12 cellular contexts compared by ENCODE assay signal in genomic region chr6:48111575-48111974, GRCh38. TPM values are rescaled to one million over a fixed set of nuclear protein-coding genes. Genes with fewer than 3 reads are reported as not detected.
DNase-seq lines count a peak whose midpoint lies in the region; ATAC-seq and TF ChIP-seq lines count a peak whose summit lies in the region.
"Had no signal": no experiment of that assay in that cellular context is flagged by ENCODE, and none has a peak within 500 bp of the region (broad histone marks: within the 10 kb centered on the region; RNA-seq: fewer than 3 reads in every experiment).

No MANE protein-coding gene starts in this region.

- CTCF ChIA-PET in Calu3 (lab: Charles Lee): interaction anchor here (0.5 kb wide), 1 partner anchor 33 kb away, joined by 5 read pairs; no protein-coding TSS in a partner anchor

- H4K20me1 ChIP-seq in hepatocyte (ENCODE audit: insufficient read depth, poor library complexity, severe bottlenecking): no peaks in the 10 kb centered on the region

- H3K27ac Mint-ChIP-seq in Calu3 (ENCODE audit: unreplicated experiment): no peak overlapping the region
- H3K27ac Mint-ChIP-seq: natural killer cell treated with Interleukin-12 subunit alpha and Interleukin-12 subunit beta and Interleukin-15 and Interleukin-18, amount 100 ng/mL, for 72 hours had no signal

- H3K4me1 ChIP-seq in RWPE2 (ENCODE audit: insufficient read depth, poor library complexity, severe bottlenecking) (peaks cover 29% of the 10 kb centered on the region), hepatocyte (ENCODE audit: insufficient read depth) (no peaks in the 10 kb centered on the region)

- DNase-seq in COLO668 (lab: John Stamatoyannopoulos, UW; ENCODE audit: unreplicated experiment) (peak; percentile 34), RWPE2 (ENCODE audit: low spot score) (no peak), hepatocyte (ENCODE audit: low spot score) (no peak), Calu3 (no peak), foreskin melanocyte (no peak), posterior vena cava (ENCODE audit: low spot score) (no peak), NCI-H446 treated with DMSO at 0.1 percent for 48 hours (lab: John Stamatoyannopoulos, UW) (no peak)
- DNase-seq: activated CD4-positive, alpha-beta T cell treated with anti-CD3 and anti-CD28 coated beads for 4 hours had no signal

- H3K4me3 Mint-ChIP-seq in Calu3 (ENCODE audit: low read depth, unreplicated experiment): no peak overlapping the region
- H3K4me3 Mint-ChIP-seq: natural killer cell treated with Interleukin-12 subunit alpha and Interleukin-12 subunit beta and Interleukin-15 and Interleukin-18, amount 100 ng/mL, for 72 hours had no signal

- ATAC-seq in HG02759 (IDR thresholded peaks at IDR 0.05; ENCODE audit: unreplicated experiment) (peak; percentile 40), RWPE2 (ENCODE audit: low read depth) (no peak)
- ATAC-seq: natural killer cell treated with Interleukin-12 subunit alpha and Interleukin-12 subunit beta and Interleukin-15 and Interleukin-18, amount 100 ng/mL, for 72 hours had no signal

- H3K36me3 ChIP-seq in RWPE2 (ENCODE audit: low read depth): no peaks in the 10 kb centered on the region
- H3K36me3 ChIP-seq in hepatocyte (replicated peaks; ENCODE audit: insufficient read depth, low read depth): no peaks in the 10 kb centered on the region
- H3K36me3 ChIP-seq: cardiac muscle cell, MG63 had no signal

- H3K27me3 ChIP-seq in RWPE2 (ENCODE audit: insufficient read depth, poor library complexity, severe bottlenecking) (no peaks in the 10 kb centered on the region), hepatocyte (no peaks in the 10 kb centered on the region)
- H3K27me3 ChIP-seq: cardiac muscle cell, MG63 had no signal

- H3K79me2 ChIP-seq in hepatocyte: no peaks in the 10 kb centered on the region

- intact Hi-C loops in Calu3 (cut with micrococcal nuclease; ENCODE audit: unreplicated experiment) (no loop called here), posterior vena cava (cut with DNase I) (no loop called here)

- WGBS in hepatocyte (ENCODE audit: low lambda C conversion rate, missing lambda C conversion rate): 65% methylated on average over 1 of the region's 1 CpG

- H3K4me1 Mint-ChIP-seq in Calu3 (ENCODE audit: low read depth, unreplicated experiment): no peaks in the 10 kb centered on the region

- no peaks in the 10 kb centered on the region for H3K9me2 ChIP-seq in hepatocyte (replicated peaks; ENCODE audit: insufficient read depth)

- no peaks in the 10 kb centered on the region for H3K36me3 Mint-ChIP-seq in Calu3 (ENCODE audit: insufficient read depth, unreplicated experiment)
- H3K36me3 Mint-ChIP-seq: natural killer cell treated with Interleukin-12 subunit alpha and Interleukin-12 subunit beta and Interleukin-15 and Interleukin-18, amount 100 ng/mL, for 72 hours had no signal

- H3K4me3 ChIP-seq in RWPE2 (ENCODE audit: severe bottlenecking): no peak overlapping the region
- no peak overlapping the region for H3K4me3 ChIP-seq in hepatocyte
- H3K4me3 ChIP-seq: MG63 had no signal

- TF ChIP-seq CTCF in RWPE2 (IDR thresholded peaks at IDR 0.05; ENCODE audit: poor library complexity, severe bottlenecking) (no peak), hepatocyte (IDR thresholded peaks at IDR 0.05; ENCODE audit: poor library complexity) (no peak), Calu3 (IDR thresholded peaks at IDR 0.05; ENCODE audit: unreplicated experiment) (no peak)

- H3K27ac ChIP-seq in RWPE2 (ENCODE audit: poor library complexity, severe bottlenecking): peak overlapping the region; percentile 78
- H3K27ac ChIP-seq in hepatocyte: peak overlapping the region; percentile 71

- H2AFZ ChIP-seq in hepatocyte: no peak overlapping the region

- H3K4me2 ChIP-seq in hepatocyte: no peak overlapping the region

- H3K27me3 Mint-ChIP-seq in Calu3 (ENCODE audit: unreplicated experiment): no peaks in the 10 kb centered on the region
- H3K27me3 Mint-ChIP-seq: natural killer cell treated with Interleukin-12 subunit alpha and Interleukin-12 subunit beta and Interleukin-15 and Interleukin-18, amount 100 ng/mL, for 72 hours had no signal

- H3K9me3 Mint-ChIP-seq in Calu3 (ENCODE audit: low read depth, unreplicated experiment): no peaks in the 10 kb centered on the region
- H3K9me3 Mint-ChIP-seq: natural killer cell treated with Interleukin-12 subunit alpha and Interleukin-12 subunit beta and Interleukin-15 and Interleukin-18, amount 100 ng/mL, for 72 hours had no signal

- H3K9me3 ChIP-seq in RWPE2 (ENCODE audit: severe bottlenecking) (no peaks in the 10 kb centered on the region), hepatocyte (ENCODE audit: low read depth) (no peaks in the 10 kb centered on the region)
- H3K9me3 ChIP-seq: MG63 had no signal

- no TSS peak for BruUV-seq in Calu3 (replicated peaks; lab: Mats Ljungman, UMichigan)

RNA-seq across cellular contexts. Expression of gene PTCHD4, which starts 0.6 kb away (rescaled TPM):
- total RNA-seq in hepatocyte: 2.3 and 2.9 TPM in 2 replicates
- 0.64 and 1.3 TPM in 2 replicates for polyA plus RNA-seq in hepatocyte
- not detected in 2 replicates for total RNA-seq in Calu3 (2022)
- 1 to 10 TPM; 1.2 to 1.6 TPM for total RNA-seq in posterior vena cava
- total RNA-seq: natural killer cell treated with Interleukin-12 subunit alpha and Interleukin-12 subunit beta and Interleukin-15 and Interleukin-18, amount 100 ng/mL, for 72 hours had no signal
